Comparison of ENCODE assay signal across 22 cellular contexts in the genomic region with DNA sequence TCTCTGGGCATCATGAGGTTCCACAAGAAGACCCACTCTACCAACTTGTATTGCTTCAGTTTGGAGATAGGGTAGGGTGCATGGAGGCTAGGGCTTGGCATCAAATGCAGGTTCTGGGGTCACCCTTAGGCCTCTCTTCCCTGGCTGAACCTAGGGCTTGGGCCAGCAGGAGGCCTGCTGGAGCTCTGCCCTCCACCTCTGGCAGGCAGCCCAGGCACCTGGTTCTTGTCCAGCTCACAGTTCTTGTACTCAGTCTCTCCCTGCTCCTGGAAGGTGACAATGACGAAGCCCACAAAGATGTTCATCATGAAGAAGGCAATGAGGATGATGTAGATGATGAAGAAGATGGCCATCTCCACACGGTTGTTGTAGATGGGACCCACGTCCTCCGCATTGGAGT. TPM values are rescaled to one million over a fixed set of nuclear protein-coding genes. Genes with fewer than 3 reads are reported as not detected.
"Had no signal": no experiment of that assay in that cellular context is flagged by ENCODE, and none has a peak within 500 bp of the region (broad histone marks: within the 10 kb centered on the region; RNA-seq: fewer than 3 reads in every experiment).

No MANE protein-coding gene starts in this region.

- DNase-seq: activated CD4-positive, alpha-beta T cell treated with anti-CD3 and anti-CD28 coated beads, Interleukin-2, amount 10 ng/mL, durations not matched to agents 7 days and 5 days; activated CD8-positive, alpha-beta T cell treated with anti-CD3 and anti-CD28 coated beads, Interleukin-2, amount 10 ng/mL, durations not matched to agents 7 days and 5 days; activated naive CD4-positive, alpha-beta T cell treated with Interleukin-2 at 50 U/mL for 16 hours; activated naive CD8-positive, alpha-beta T cell treated with anti-CD3 and anti-CD28 coated beads, Interleukin-2, amount 10 ng/mL, durations not matched to agents 7 days and 5 days; activated T-cell treated with anti-CD3 and anti-CD28 coated beads, Interleukin-2, amount 50 U/mL, for 24 hours; central memory CD4-positive, alpha-beta T cell; colonic mucosa; endodermal cell; foreskin fibroblast; kidney; left lung; stimulated activated CD4-positive, alpha-beta T cell treated with anti-CD3 and anti-CD28 coated beads, Interleukin-4, amount 100 ng/mL, for 24 hours; tibial artery had no signal

- H3K27me3 ChIP-seq: colonic mucosa had no signal

- H3K4me2 ChIP-seq: smooth muscle cell had no signal

- H3K4me3 ChIP-seq: colonic mucosa, left lung, prostate gland, smooth muscle cell, tibial artery had no signal

- ATAC-seq: activated CD4-positive, CD25-positive, alpha-beta regulatory T cell treated with anti-CD3 and anti-CD28 coated beads, Interleukin-2, amount 50 U/mL, for 24 hours; activated CD8-positive, alpha-beta T cell treated with anti-CD3 and anti-CD28 coated beads, Interleukin-2, amount 10 ng/mL, durations not matched to agents 7 days and 5 days; left lung; sciatic nerve; stimulated activated effector memory CD8-positive, alpha-beta T cell treated with anti-CD3 and anti-CD28 coated beads, Interleukin-12 subunit alpha, Interleukin-12 subunit beta, amount 100 ng/mL, for 72 hours had no signal

- H3K36me3 ChIP-seq: colonic mucosa, left lung, prostate gland, tibial artery had no signal

- H3K9me3 ChIP-seq: colonic mucosa, left lung, prostate gland, tibial artery had no signal

- H3K27ac ChIP-seq: colonic mucosa, epithelial cell of prostate, left lung, prostate gland, tibial artery had no signal

- H3K4me1 ChIP-seq: colonic mucosa, left lung, prostate gland had no signal

RNA-seq across cellular contexts. Expression of gene CACNA1S, which starts 51.2 kb away (rescaled TPM):
- total RNA-seq: activated CD4-positive, alpha-beta T cell treated with anti-CD3 and anti-CD28 coated beads, Interleukin-2, amount 10 ng/mL, durations not matched to agents 7 days and 5 days; activated CD8-positive, alpha-beta T cell treated with anti-CD3 and anti-CD28 coated beads, Interleukin-2, amount 10 ng/mL, durations not matched to agents 7 days and 5 days; activated naive CD8-positive, alpha-beta T cell treated with anti-CD3 and anti-CD28 coated beads, Interleukin-2, amount 10 ng/mL, durations not matched to agents 7 days and 5 days; activated T-helper 2 cell treated with anti-CD3 and anti-CD28 coated beads, Interferon-gamma antibody, Interleukin-2, Interleukin-4, amounts not matched to agents 10 μg/mL and 5 μg/mL and 100 μg/mL, durations not matched to agents 14 hours and 24 hours and 36 hours; colonic mucosa; kidney; omental fat pad; sciatic nerve; smooth muscle cell; T-helper 1 cell treated with Interleukin-12 subunit alpha and Interleukin-12 subunit beta and Interleukin-4 antibody, amounts not matched to agents 30 ng/mL and 1 ng/mL, for 36 hours had no signal
- polyA plus RNA-seq: smooth muscle cell had no signal
